Comparison of ENCODE assay signal across 13 cellular contexts in the genomic region with DNA sequence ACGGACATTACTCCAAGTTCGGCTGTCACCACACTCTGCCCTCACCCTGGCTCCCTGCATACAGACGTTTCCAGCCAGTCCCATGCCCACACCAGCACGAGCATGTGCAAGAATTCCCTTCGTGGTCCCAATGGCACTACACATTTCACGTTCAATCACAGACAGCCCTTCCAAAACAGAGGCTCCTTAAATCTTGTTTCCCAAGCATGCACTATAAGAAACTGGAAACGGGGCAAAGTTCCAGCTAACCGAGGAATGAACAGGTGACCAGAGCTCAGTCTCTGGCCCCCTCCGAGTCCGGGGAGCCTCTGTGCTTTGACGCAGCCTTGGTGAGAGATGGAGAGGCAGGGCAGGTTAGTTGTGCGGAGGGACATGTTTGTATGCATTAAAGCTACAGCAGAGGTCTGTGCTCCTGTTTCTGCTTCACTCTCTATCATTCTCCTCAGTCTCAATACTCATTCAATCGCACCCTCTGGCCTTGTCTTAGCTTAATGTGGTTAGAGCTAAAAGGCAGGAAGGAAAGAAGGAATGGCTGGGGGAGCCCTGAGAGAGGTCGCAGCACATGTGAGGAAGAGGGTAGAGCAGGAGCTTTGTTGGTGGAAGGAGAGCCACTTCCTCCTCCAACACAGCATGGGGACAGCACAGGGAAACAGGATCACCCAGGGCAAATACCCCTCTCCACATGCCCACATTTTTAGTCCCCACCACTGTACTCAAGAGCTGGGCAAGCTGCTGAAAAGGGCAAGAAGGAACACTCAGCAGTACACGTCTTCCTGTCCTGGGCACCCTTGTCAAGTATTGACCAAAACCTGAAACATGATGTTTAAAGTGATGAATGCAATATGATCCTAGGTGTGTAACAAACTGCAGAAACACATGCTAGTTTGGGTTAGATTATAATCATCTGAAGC. TPM values are rescaled to one million over a fixed set of nuclear protein-coding genes. Genes with fewer than 3 reads are reported as not detected.
DNase-seq lines count a peak whose midpoint lies in the region; ATAC-seq, FAIRE-seq and TF ChIP-seq lines count a peak whose summit lies in the region.
"Had no signal": no experiment of that assay in that cellular context is flagged by ENCODE, and none has a peak within 500 bp of the region (broad histone marks: within the 10 kb centered on the region; RNA-seq: fewer than 3 reads in every experiment).

No MANE protein-coding gene starts in this region.

- no peak for TF ChIP-seq EP300 in K562 (IDR thresholded peaks at IDR 0.05; ENCODE audit: low read length)

- H3K27ac ChIP-seq in CD8-positive, alpha-beta T cell (ENCODE audit: low read depth, low read length): no peak overlapping the region
- H3K27ac ChIP-seq in KOPT-K1 (ENCODE audit: low read depth, low read length, poor library complexity, severe bottlenecking) (peak overlapping the region; percentile 58), K562 (ENCODE audit: extremely low read depth, low read depth, low read length) (no peak overlapping the region), Peyer's patch (no peak overlapping the region)
- H3K27ac ChIP-seq: foreskin keratinocyte had no signal

- H3K36me3 ChIP-seq in CD8-positive, alpha-beta T cell (ENCODE audit: insufficient read depth, low read length): no peaks in the 10 kb centered on the region
- H3K36me3 ChIP-seq in KOPT-K1 (ENCODE audit: insufficient read depth, low read length): peaks cover 22% of the 10 kb centered on the region
- peaks cover 73% of the 10 kb centered on the region for H3K36me3 ChIP-seq in K562 (ENCODE audit: control insufficient read depth, insufficient read depth, low read length)
- H3K36me3 ChIP-seq in Peyer's patch: peaks cover 0 to 56% (median 0%) of the 10 kb centered on the region in 3 donors

- H4K20me1 ChIP-seq in K562 (replicated peaks; ENCODE audit: control insufficient read depth, insufficient read depth, low read length): 0 out of 2 replicates have a peak, but pooled peaks cover 3% of the 10 kb centered on the region

- peak overlapping the region; percentile 12 for H3K4me3 ChIP-seq in CD8-positive, alpha-beta T cell (ENCODE audit: low read depth, low read length)
- no peak overlapping the region for H3K4me3 ChIP-seq in K562
- no peak overlapping the region for H3K4me3 ChIP-seq in Peyer's patch

- FAIRE-seq in K562 (lab: Jason Lieb, UNC): no peak

- POLR2A ChIA-PET in CD8-positive, alpha-beta T cell (lab: Charles Lee): interaction anchor here (0.6 to 3.8 kb wide), 4 partner anchors 12 to 112 kb away, joined by 4 to 35 read pairs (median 10); partner anchors contain the start of gene SELPLG
- POLR2A ChIA-PET in K562 (lab: Yijun Ruan, JAX): interaction anchor here (0.8 to 1.0 kb wide), 2 partner anchors 9 to 85 kb away, joined by 3 to 12 read pairs; partner anchors contain the start of gene SART3

- H3K9ac ChIP-seq in K562 (ENCODE audit: insufficient read depth in 1 of 2, low read depth in 2 of 2, low read length in 2 of 2): peak overlapping the region in 1 of 2 experiments; percentile 6; a peak in 1 of 4 replicates

- in situ Hi-C loops in K562 (cut with MboI): no loop called here

- no peaks in the 10 kb centered on the region for H3K27me3 Mint-ChIP-seq in CD8-positive, alpha-beta T cell (ENCODE audit: low read depth)
- H3K27me3 Mint-ChIP-seq in natural killer cell treated with Interleukin-12 subunit alpha and Interleukin-12 subunit beta and Interleukin-15 and Interleukin-18, amount 100 ng/mL, for 72 hours: no peaks in the 10 kb centered on the region

- H3K4me1 Mint-ChIP-seq in CD8-positive, alpha-beta T cell (ENCODE audit: low read depth): peaks cover 36% of the 10 kb centered on the region
- H3K4me1 Mint-ChIP-seq in natural killer cell treated with Interleukin-12 subunit alpha and Interleukin-12 subunit beta and Interleukin-15 and Interleukin-18, amount 100 ng/mL, for 72 hours (ENCODE audit: low read depth in 2 of 2): peaks cover 7 to 25% of the 10 kb centered on the region in 2 donors

- no peaks in the 10 kb centered on the region for H3K9me3 ChIP-seq in CD8-positive, alpha-beta T cell (ENCODE audit: low read length)
- H3K9me3 ChIP-seq in KOPT-K1 (ENCODE audit: insufficient read depth, low read length, poor library complexity, severe bottlenecking) (no peaks in the 10 kb centered on the region), K562 (replicated peaks; ENCODE audit: control insufficient read depth, insufficient read depth, low read depth, low read length) (no peaks in the 10 kb centered on the region), Peyer's patch (no peaks in the 10 kb centered on the region)

- no peak overlapping the region for H3K4me2 ChIP-seq in K562 (ENCODE audit: insufficient read depth, low read length)

- DNase-seq in CD8-positive, alpha-beta T cell: no peak
- DNase-seq in K562 (ENCODE audit: extremely low read depth in 1 of 4, low spot score in 3 of 4) (no peak), Peyer's patch (no peak), NCI-H2171 (lab: John Stamatoyannopoulos, UW) (no peak)
- no peak for DNase-seq in natural killer cell treated with Interleukin-12 subunit alpha and Interleukin-12 subunit beta and Interleukin-15 and Interleukin-18, amount 100 ng/mL, for 72 hours (ENCODE audit: low spot score)
- DNase-seq: foreskin keratinocyte, left colon, NCI-H1092 treated with DMSO at 0.1 percent for 48 hours, NCI-H526 treated with DMSO at 0.1 percent for 48 hours had no signal

- H3K4me3 Mint-ChIP-seq in CD8-positive, alpha-beta T cell: peak overlapping the region; percentile 73
- no peak overlapping the region for H3K4me3 Mint-ChIP-seq in natural killer cell treated with Interleukin-12 subunit alpha and Interleukin-12 subunit beta and Interleukin-15 and Interleukin-18, amount 100 ng/mL, for 72 hours

- intact Hi-C loops in CD8-positive, alpha-beta T cell (cut with DNase I, micrococcal nuclease): loop anchor here in 1 of 2 experiments (1.0 to 2.0 kb wide), 2 partner anchors 13 to 33 kb away; partner anchors contain the start of gene SELPLG
- intact Hi-C loops in K562 (cut with micrococcal nuclease): no loop called here

- H3K9me1 ChIP-seq in K562 (ENCODE audit: control insufficient read depth, insufficient read depth, low read length): no peaks in the 10 kb centered on the region

- H3K4me1 ChIP-seq in CD8-positive, alpha-beta T cell (ENCODE audit: insufficient read depth, low read length): peaks cover 26% of the 10 kb centered on the region
- H3K4me1 ChIP-seq in K562 (replicated peaks in 1 of 2; ENCODE audit: control insufficient read depth in 2 of 2, insufficient read depth in 2 of 2, low read length in 2 of 2): peaks cover 9 to 17% of the 10 kb centered on the region in 2 experiments
- peaks cover 0 to 3% (median 0%) of the 10 kb centered on the region in 4 donors for H3K4me1 ChIP-seq in Peyer's patch

- H3K79me2 ChIP-seq in K562 (ENCODE audit: control insufficient read depth, insufficient read depth, low read length): no peaks in the 10 kb centered on the region

- H3K27ac Mint-ChIP-seq in CD8-positive, alpha-beta T cell: peak overlapping the region; percentile 84
- H3K27ac Mint-ChIP-seq in natural killer cell treated with Interleukin-12 subunit alpha and Interleukin-12 subunit beta and Interleukin-15 and Interleukin-18, amount 100 ng/mL, for 72 hours: peak overlapping the region; percentile 28 to 69

- H3K9me3 Mint-ChIP-seq in CD8-positive, alpha-beta T cell: no peaks in the 10 kb centered on the region
- no peaks in the 10 kb centered on the region for H3K9me3 Mint-ChIP-seq in natural killer cell treated with Interleukin-12 subunit alpha and Interleukin-12 subunit beta and Interleukin-15 and Interleukin-18, amount 100 ng/mL, for 72 hours

- ATAC-seq in CD8-positive, alpha-beta T cell: no peak
- no peak for ATAC-seq in K562
- no peak for ATAC-seq in natural killer cell treated with Interleukin-12 subunit alpha and Interleukin-12 subunit beta and Interleukin-15 and Interleukin-18, amount 100 ng/mL, for 72 hours
- no peak for ATAC-seq in GM18498 (IDR thresholded peaks at IDR 0.05; ENCODE audit: unreplicated experiment)
- no peak for ATAC-seq in HG03097 (IDR thresholded peaks at IDR 0.05; ENCODE audit: low FRiP score, unreplicated experiment)
- ATAC-seq: foreskin keratinocyte, left colon had no signal

- H3K36me3 Mint-ChIP-seq in CD8-positive, alpha-beta T cell: no peaks in the 10 kb centered on the region
- no peaks in the 10 kb centered on the region for H3K36me3 Mint-ChIP-seq in natural killer cell treated with Interleukin-12 subunit alpha and Interleukin-12 subunit beta and Interleukin-15 and Interleukin-18, amount 100 ng/mL, for 72 hours

- BruUV-seq in K562 (replicated peaks; lab: Mats Ljungman, UMichigan): no TSS peak

- WGBS in K562 (ENCODE audit: insufficient coverage, low coverage, missing lambda C conversion rate): 89% methylated on average over 13 of the region's 15 CpGs

- no peak for TF ChIP-seq RAD21 in K562 (CRISPR knock-in tag; conservative IDR thresholded peaks at IDR 0.05 in 1 of 2, IDR thresholded peaks at IDR 0.05 in 1 of 2)

- H3K27me3 ChIP-seq in CD8-positive, alpha-beta T cell (ENCODE audit: insufficient read depth, low read length): no peaks in the 10 kb centered on the region
- H3K27me3 ChIP-seq in K562 (ENCODE audit: control insufficient read depth in 2 of 2, insufficient read depth in 2 of 2, low read length in 2 of 2) (no peaks in the 10 kb centered on the region), Peyer's patch (no peaks in the 10 kb centered on the region)
- H3K27me3 ChIP-seq: foreskin keratinocyte had no signal

- TF ChIP-seq POLR2A in K562 (conservative IDR thresholded peaks at IDR 0.05) (no peak), Peyer's patch (IDR thresholded peaks at IDR 0.05) (no peak)

- CTCF ChIA-PET in CD8-positive, alpha-beta T cell (lab: Charles Lee): interaction anchor here (1.0 to 9.0 kb wide), 9 partner anchors 12 to 158 kb away, joined by 3 to 79 read pairs (median 4); partner anchors contain the start of gene SELPLG
- CTCF ChIA-PET in K562 (lab: Yijun Ruan, JAX; ENCODE audit: low intra/inter-chr PET ratio): no interaction called here

- TF ChIP-seq CTCF in CD8-positive, alpha-beta T cell (IDR thresholded peaks at IDR 0.05): no peak
- no peak for TF ChIP-seq CTCF in K562 (IDR thresholded peaks at IDR 0.05 in 2 of 3, conservative IDR thresholded peaks at IDR 0.05 in 1 of 3; ENCODE audit: insufficient read depth in 2 of 3, low read depth in 1 of 3, low read length in 3 of 3)
- no peak for TF ChIP-seq CTCF in Peyer's patch (IDR thresholded peaks at IDR 0.05)

- no peak overlapping the region for H2AFZ ChIP-seq in K562 (ENCODE audit: low read depth, low read length)

RNA-seq across cellular contexts. Expression of gene SELPLG, which starts 12.2 kb away (rescaled TPM):
- 10 to 100 TPM; 30.4 to 32.3 TPM for total RNA-seq in CD8-positive, alpha-beta T cell
- 0.35 and 0.79 TPM in 2 replicates for total RNA-seq in K562 (2011; cell fraction: chromatin; rRNA removed; ENCODE audit: low replicate concordance)
- total RNA-seq in K562 (2011; cell fraction: nucleolus; rRNA removed): 1.1 and 1.5 TPM in 2 replicates
- 0.59 and 0.69 TPM in 2 replicates for total RNA-seq in K562 (2011; cell fraction: nucleoplasm; rRNA removed)
- total RNA-seq in K562 (2014; rRNA removed) (1.7 and 3.4 TPM in 2 replicates), K562 (2014; rRNA removed; fragmentation: Illumina TruSeq; extraction: Trizol) (0.54 and 0.76 TPM in 2 replicates), K562 (2015; rRNA removed; fragmentation: Illumina TruSeq; extraction: Trizol) (10.2 TPM in 2 replicates), K562 (2021) (2.2 and 2.5 TPM in 2 replicates), Peyer's patch (1 to 10 TPM; 2.4 to 9.4 (median 5.9) TPM)
- polyA plus RNA-seq in K562 (2011; rRNA removed) (1.4 and 1.6 TPM in 2 replicates), K562 (2014; fragmentation: Illumina TruSeq; extraction: Trizol) (3.3 and 3.9 TPM in 2 replicates), K562 (2014; fragmentation: Nextera tagmentation; extraction: Ambion mirVana) (under 1 TPM; 0.22 to 0.34 TPM), K562 (2014; rRNA removed) (1.2 and 2.8 TPM in 2 replicates)
- 1.9 and 6.8 TPM in 2 replicates for polyA plus RNA-seq in K562 (2011; cell fraction: cytosol; rRNA removed)
- polyA plus RNA-seq in K562 (2011; cell fraction: nucleus; rRNA removed): 0.60 and 0.92 TPM in 2 replicates
- polyA plus RNA-seq in K562 (2012): 9.4 and 9.9 TPM in 2 replicates
- 0.48 and 1.1 TPM in 2 replicates for polyA minus RNA-seq in K562 (2011; rRNA and poly(A)+ RNA removed)
- 0.91 and 0.95 TPM in 2 replicates for polyA minus RNA-seq in K562 (2011; cell fraction: cytosol; rRNA and poly(A)+ RNA removed)
- polyA minus RNA-seq in K562 (2011; cell fraction: nucleus; rRNA and poly(A)+ RNA removed): 0.27 and 0.44 TPM in 2 replicates
- 10 to 100 TPM; 26.5 to 34.6 TPM for total RNA-seq in natural killer cell treated with Interleukin-12 subunit alpha and Interleukin-12 subunit beta and Interleukin-15 and Interleukin-18, amount 100 ng/mL, for 72 hours

RNA-seq across cellular contexts. Expression of gene TMEM119, which starts 48.1 kb away (rescaled TPM):
- total RNA-seq in CD8-positive, alpha-beta T cell: 1 to 10 TPM; 1.2 to 1.9 TPM
- not detected in 2 replicates for total RNA-seq in K562 (2011; cell fraction: chromatin; rRNA removed; ENCODE audit: low replicate concordance)
- not detected in 2 replicates for total RNA-seq in K562 (2011; cell fraction: nucleolus; rRNA removed)
- total RNA-seq in K562 (2011; cell fraction: nucleoplasm; rRNA removed): not detected in 2 replicates
- total RNA-seq in K562 (2014; rRNA removed) (not detected in 2 replicates), K562 (2014; rRNA removed; fragmentation: Illumina TruSeq; extraction: Trizol) (not detected in 2 replicates), K562 (2015; rRNA removed; fragmentation: Illumina TruSeq; extraction: Trizol) (not detected in 2 replicates), K562 (2021) (0.18 TPM in 1 of 2 replicates, not detected in the other), Peyer's patch (10 to 100 TPM in 1 of 4 donors, 1 to 10 TPM in 3; 1.8 to 17.3 (median 3.4) TPM)
- polyA plus RNA-seq in K562 (2011; rRNA removed) (not detected in 2 replicates), K562 (2014; fragmentation: Illumina TruSeq; extraction: Trizol) (not detected in 2 replicates), K562 (2014; fragmentation: Nextera tagmentation; extraction: Ambion mirVana) (not detected), K562 (2014; rRNA removed) (not detected in 2 replicates)
- polyA plus RNA-seq in K562 (2011; cell fraction: cytosol; rRNA removed): 0.01 TPM in 1 of 2 replicates, not detected in the other
- not detected in 2 replicates for polyA plus RNA-seq in K562 (2011; cell fraction: nucleus; rRNA removed)
- 0.11 TPM in 1 of 2 replicates, not detected in the other for polyA plus RNA-seq in K562 (2012)
- not detected in 2 replicates for polyA minus RNA-seq in K562 (2011; rRNA and poly(A)+ RNA removed)
- not detected in 2 replicates for polyA minus RNA-seq in K562 (2011; cell fraction: cytosol; rRNA and poly(A)+ RNA removed)
- polyA minus RNA-seq in K562 (2011; cell fraction: nucleus; rRNA and poly(A)+ RNA removed): not detected in 2 replicates
- not detected for total RNA-seq in natural killer cell treated with Interleukin-12 subunit alpha and Interleukin-12 subunit beta and Interleukin-15 and Interleukin-18, amount 100 ng/mL, for 72 hours
- total RNA-seq: foreskin keratinocyte, pulmonary artery endothelial cell had no signal
